8 cellular contexts compared by ENCODE assay signal in the genomic region with DNA sequence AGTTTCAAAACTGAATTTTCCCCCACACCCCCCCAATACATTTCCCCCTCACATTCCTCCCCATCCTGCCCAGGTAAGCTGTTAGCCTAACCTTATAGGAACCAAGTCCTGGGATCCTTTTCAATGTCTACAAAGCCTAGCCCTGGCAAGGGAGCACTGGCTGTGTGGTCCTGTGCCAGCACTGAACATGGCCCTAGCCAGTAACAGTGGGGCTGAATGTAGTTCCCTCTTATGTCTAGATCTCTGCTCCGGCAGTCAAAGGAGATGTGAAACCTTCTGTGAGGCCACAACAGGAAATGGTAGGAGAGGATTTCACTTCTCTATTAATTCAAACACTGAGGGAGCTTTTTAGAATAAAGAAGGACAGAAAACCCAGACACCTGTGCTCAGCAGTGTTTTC. TPM values are rescaled to one million over a fixed set of nuclear protein-coding genes. Genes with fewer than 3 reads are reported as not detected.
DNase-seq lines count a peak whose midpoint lies in the region; ATAC-seq and TF ChIP-seq lines count a peak whose summit lies in the region.

No MANE protein-coding gene starts in this region.

- peak; percentile 61 for ATAC-seq in Right ventricle myocardium superior (ENCODE audit: poor library complexity)
- peak; percentile 45 for ATAC-seq in HG03280 (IDR thresholded peaks at IDR 0.05; ENCODE audit: unreplicated experiment)
- ATAC-seq in gastroesophageal sphincter, result no peak

- WGBS in gastroesophageal sphincter (ENCODE audit: low coverage in 1 of 2), 2 donors, result 17 to 75% methylated on average over 1 of the region's 1 CpG
- WGBS in H9 (ENCODE audit: extremely low coverage, insufficient read length, low lambda C conversion rate), result no CpG with 5 or more reads among the region's 1 CpG

- H4K20me1 ChIP-seq in H9 (ENCODE audit: control insufficient read depth, insufficient read depth, insufficient read length), result no peaks in the 10 kb centered on the region

- TF ChIP-seq CTCF in gastroesophageal sphincter (IDR thresholded peaks at IDR 0.05) (no peak), H9 (conservative IDR thresholded peaks at IDR 0.05) (no peak)

- no peak overlapping the region for H2AK5ac ChIP-seq in H9 (ENCODE audit: insufficient read length, low read length)

- H3K36me3 Mint-ChIP-seq in activated CD4-positive, alpha-beta T cell treated with anti-CD3 and anti-CD28 coated beads, Interleukin-2, amount 10 ng/mL, durations not matched to agents 24 days and 14 days (ENCODE audit: low read depth), result no peaks in the 10 kb centered on the region
- no peaks in the 10 kb centered on the region for H3K36me3 Mint-ChIP-seq in H9 (ENCODE audit: insufficient read depth in 1 of 3, low read depth in 3 of 3)

- H3K23ac ChIP-seq in H9 (ENCODE audit: insufficient read length, low read depth, low read length), result no peak overlapping the region

- H3K9ac ChIP-seq in mucosa of rectum (ENCODE audit: low read depth in 1 of 2, low read length in 2 of 2), result peak overlapping the region in 1 of 2 donors; percentile 34
- H3K9ac ChIP-seq in H9 (ENCODE audit: extremely low read depth, insufficient read length, low read length), result no peak overlapping the region

- no peaks in the 10 kb centered on the region for H3K36me3 ChIP-seq in mucosa of rectum (ENCODE audit: control insufficient read depth in 2 of 2, insufficient read depth in 2 of 2, low read length in 2 of 2)
- no peaks in the 10 kb centered on the region for H3K36me3 ChIP-seq in gastroesophageal sphincter

- TF ChIP-seq EP300 in gastroesophageal sphincter (IDR thresholded peaks at IDR 0.05), result no peak

- H3K4me1 ChIP-seq in mucosa of rectum (ENCODE audit: control insufficient read depth in 2 of 2, insufficient read depth in 2 of 2, low read length in 2 of 2) (peaks cover 10 to 24% of the 10 kb centered on the region in 2 donors), gastroesophageal sphincter (peaks cover 0 to 7% (median 0%) of the 10 kb centered on the region in 3 donors), H9 (ENCODE audit: insufficient read depth, low read length) (no peaks in the 10 kb centered on the region)

- H3K14ac ChIP-seq in H9 (ENCODE audit: insufficient read depth, low read length), result no peak overlapping the region

- H3K9me3 ChIP-seq in mucosa of rectum (ENCODE audit: control insufficient read depth in 2 of 2, low read length in 2 of 2), result no peaks in the 10 kb centered on the region
- peaks cover 0 to 8% (median 0%) of the 10 kb centered on the region in 3 donors for H3K9me3 ChIP-seq in gastroesophageal sphincter
- no peaks in the 10 kb centered on the region for H3K9me3 ChIP-seq in H9 (ENCODE audit: control insufficient read depth, low read depth, low read length)

- H3K4me2 ChIP-seq in H9 (ENCODE audit: insufficient read depth, insufficient read length, low read length), result no peak overlapping the region

- no peaks in the 10 kb centered on the region for H3K79me1 ChIP-seq in H9 (ENCODE audit: insufficient read depth, low read depth, low read length, poor library complexity, severe bottlenecking)

- no peak overlapping the region for H2BK20ac ChIP-seq in H9 (ENCODE audit: low read depth, low read length, poor library complexity, severe bottlenecking)

- no peak overlapping the region for H2BK15ac ChIP-seq in H9 (ENCODE audit: low read depth, low read length)

- no peaks in the 10 kb centered on the region for H3K23me2 ChIP-seq in H9 (ENCODE audit: insufficient read length, low read depth, low read length, poor library complexity, severe bottlenecking)

- DNase-seq in Right ventricle myocardium superior, result peak; percentile 50
- no peak for DNase-seq in cardiac septum (ENCODE audit: low spot score)
- peak; percentile 84 for DNase-seq in activated CD4-positive, alpha-beta T cell treated with anti-CD3 and anti-CD28 coated beads, Interleukin-2, amount 10 ng/mL, durations not matched to agents 24 days and 14 days
- no peak for DNase-seq in H9
- DNase-seq in dermis blood vessel endothelial cell, result no peak

- TF ChIP-seq POLR2A in gastroesophageal sphincter (IDR thresholded peaks at IDR 0.05), result no peak

- no peak overlapping the region for H2AFZ ChIP-seq in H9 (ENCODE audit: low read length)

- H3K27me3 Mint-ChIP-seq in activated CD4-positive, alpha-beta T cell treated with anti-CD3 and anti-CD28 coated beads, Interleukin-2, amount 10 ng/mL, durations not matched to agents 24 days and 14 days, result no peaks in the 10 kb centered on the region
- H3K27me3 Mint-ChIP-seq in H9 (ENCODE audit: low read depth), result peaks cover 3% of the 10 kb centered on the region; the same call in 1 of the 2 replicates

- H3K4me3 ChIP-seq in mucosa of rectum (ENCODE audit: low read length in 2 of 2) (peak overlapping the region in 1 of 2 donors; percentile 55), gastroesophageal sphincter (no peak overlapping the region)

- peaks cover 54% of the 10 kb centered on the region for H3K4me1 Mint-ChIP-seq in activated CD4-positive, alpha-beta T cell treated with anti-CD3 and anti-CD28 coated beads, Interleukin-2, amount 10 ng/mL, durations not matched to agents 24 days and 14 days
- H3K4me1 Mint-ChIP-seq in H9, result peaks cover 14 to 18% of the 10 kb centered on the region in 2 experiments

- no peak overlapping the region for H4K8ac ChIP-seq in H9 (replicated peaks; ENCODE audit: insufficient read length, low read depth, low read length)

- no peak overlapping the region for H2BK5ac ChIP-seq in H9 (ENCODE audit: insufficient read length, low read length)

- no peak overlapping the region for H3K18ac ChIP-seq in H9 (ENCODE audit: insufficient read length, low read depth, low read length)

- H3T11ph ChIP-seq in H9 (ENCODE audit: low read length), result no peak overlapping the region

- no peak overlapping the region for H3K4ac ChIP-seq in H9 (ENCODE audit: low read depth, low read length)

- peak overlapping the region; percentile 93 for H3K27ac Mint-ChIP-seq in activated CD4-positive, alpha-beta T cell treated with anti-CD3 and anti-CD28 coated beads, Interleukin-2, amount 10 ng/mL, durations not matched to agents 24 days and 14 days
- no peak overlapping the region for H3K27ac Mint-ChIP-seq in H9

- intact Hi-C loops in Right ventricle myocardium superior (cut with DNase I) (no loop called here), cardiac septum (cut with DNase I) (no loop called here)
- intact Hi-C loops in activated CD4-positive, alpha-beta T cell treated with anti-CD3 and anti-CD28 coated beads, Interleukin-2, amount 10 ng/mL, durations not matched to agents 24 days and 14 days (cut with micrococcal nuclease), result loop anchor here (1.0 kb wide), 1 partner anchor 9 kb away; the partner anchor contains the start of gene HLA-DMA

- no peak overlapping the region for H2BK120ac ChIP-seq in H9 (ENCODE audit: low read depth, low read length, poor library complexity, severe bottlenecking)

- H3K4me3 Mint-ChIP-seq in activated CD4-positive, alpha-beta T cell treated with anti-CD3 and anti-CD28 coated beads, Interleukin-2, amount 10 ng/mL, durations not matched to agents 24 days and 14 days, result peak overlapping the region; percentile 88
- no peak overlapping the region for H3K4me3 Mint-ChIP-seq in H9

- no peak overlapping the region for H3K56ac ChIP-seq in H9 (ENCODE audit: insufficient read length, low read depth, low read length)

- peak overlapping the region; percentile 56 to 62 for H3K27ac ChIP-seq in mucosa of rectum (ENCODE audit: low read depth in 2 of 2, low read length in 2 of 2)
- H3K27ac ChIP-seq in gastroesophageal sphincter, result peak overlapping the region in 2 of 4 donors; percentile 12 to 28
- H3K27ac ChIP-seq in H9 (ENCODE audit: insufficient read length, low read depth, low read length), result no peak overlapping the region

- no peaks in the 10 kb centered on the region for H3K79me2 ChIP-seq in H9 (ENCODE audit: insufficient read depth, low read length)

- H4K91ac ChIP-seq in H9 (ENCODE audit: insufficient read length, low read depth, low read length), result no peak overlapping the region

- no peak overlapping the region for H4K5ac ChIP-seq in H9 (ENCODE audit: insufficient read length, low read depth, low read length)

- H3K9me3 Mint-ChIP-seq in activated CD4-positive, alpha-beta T cell treated with anti-CD3 and anti-CD28 coated beads, Interleukin-2, amount 10 ng/mL, durations not matched to agents 24 days and 14 days, result no peaks in the 10 kb centered on the region
- no peaks in the 10 kb centered on the region for H3K9me3 Mint-ChIP-seq in H9

- H3K27me3 ChIP-seq in mucosa of rectum (ENCODE audit: control insufficient read depth in 2 of 2, insufficient read depth in 2 of 2, low read length in 2 of 2) (no peaks in the 10 kb centered on the region), gastroesophageal sphincter (peaks cover 4% of the 10 kb centered on the region), H9 (ENCODE audit: insufficient read depth, low read length) (no peaks in the 10 kb centered on the region)

- no peak overlapping the region for H2BK12ac ChIP-seq in H9 (ENCODE audit: insufficient read length, low read depth, low read length)

RNA-seq across cellular contexts. Expression of gene HLA-DMB, which starts 3.4 kb away (rescaled TPM):
- total RNA-seq in Right ventricle myocardium superior, result 10.4 TPM
- total RNA-seq in cardiac septum, result 7.9 TPM
- 0.75 and 0.80 TPM in 2 replicates for total RNA-seq in activated CD4-positive, alpha-beta T cell treated with anti-CD3 and anti-CD28 coated beads, Interleukin-2, amount 10 ng/mL, durations not matched to agents 24 days and 14 days
- total RNA-seq in gastroesophageal sphincter, result 10 to 100 TPM in 2 of 4 donors, 1 to 10 TPM in 2; 7.3 to 26.0 (median 11.6) TPM
- total RNA-seq in H9 (2021), result 1.5 and 1.7 TPM in 2 replicates
- total RNA-seq in dermis blood vessel endothelial cell, result 1.0 and 2.9 TPM in 2 replicates

RNA-seq across cellular contexts. Expression of gene HLA-DMA, which starts 8.6 kb away (rescaled TPM):
- 16.3 TPM for total RNA-seq in Right ventricle myocardium superior
- 13.7 TPM for total RNA-seq in cardiac septum
- total RNA-seq in activated CD4-positive, alpha-beta T cell treated with anti-CD3 and anti-CD28 coated beads, Interleukin-2, amount 10 ng/mL, durations not matched to agents 24 days and 14 days, result 8.1 and 8.7 TPM in 2 replicates
- total RNA-seq in gastroesophageal sphincter, result 10 to 100 TPM in 2 of 4 donors, 1 to 10 TPM in 2; 5.8 to 43.8 (median 15.8) TPM
- total RNA-seq in H9 (2021), result 6.6 and 7.5 TPM in 2 replicates
- total RNA-seq in dermis blood vessel endothelial cell, result 1.2 and 1.7 TPM in 2 replicates

RNA-seq across cellular contexts. Expression of gene BRD2, which starts 24.1 kb away (rescaled TPM):
- total RNA-seq in Right ventricle myocardium superior (62.6 TPM), cardiac septum (88.7 TPM), gastroesophageal sphincter (100 to 1,000 TPM; 107 to 154 (median 124) TPM), H9 (2021) (244 and 252 TPM in 2 replicates), dermis blood vessel endothelial cell (60.2 and 86.7 TPM in 2 replicates)
- total RNA-seq in activated CD4-positive, alpha-beta T cell treated with anti-CD3 and anti-CD28 coated beads, Interleukin-2, amount 10 ng/mL, durations not matched to agents 24 days and 14 days, result 320 TPM in 2 replicates

Comparison
In these comparisons a context has a peak if more than half of its experiments do, and no peak if none do; other contexts are left out.
1. DNase-seq: peak in Right ventricle myocardium superior (single experiment) and activated CD4-positive, alpha-beta T cell treated with anti-CD3 and anti-CD28 coated beads, Interleukin-2, amount 10 ng/mL, durations not matched to agents 24 days and 14 days (single experiment); none in cardiac septum (single experiment), H9 (single experiment) and dermis blood vessel endothelial cell (single experiment).